ENCODE assay signal across 17 cellular contexts in the genomic region with DNA sequence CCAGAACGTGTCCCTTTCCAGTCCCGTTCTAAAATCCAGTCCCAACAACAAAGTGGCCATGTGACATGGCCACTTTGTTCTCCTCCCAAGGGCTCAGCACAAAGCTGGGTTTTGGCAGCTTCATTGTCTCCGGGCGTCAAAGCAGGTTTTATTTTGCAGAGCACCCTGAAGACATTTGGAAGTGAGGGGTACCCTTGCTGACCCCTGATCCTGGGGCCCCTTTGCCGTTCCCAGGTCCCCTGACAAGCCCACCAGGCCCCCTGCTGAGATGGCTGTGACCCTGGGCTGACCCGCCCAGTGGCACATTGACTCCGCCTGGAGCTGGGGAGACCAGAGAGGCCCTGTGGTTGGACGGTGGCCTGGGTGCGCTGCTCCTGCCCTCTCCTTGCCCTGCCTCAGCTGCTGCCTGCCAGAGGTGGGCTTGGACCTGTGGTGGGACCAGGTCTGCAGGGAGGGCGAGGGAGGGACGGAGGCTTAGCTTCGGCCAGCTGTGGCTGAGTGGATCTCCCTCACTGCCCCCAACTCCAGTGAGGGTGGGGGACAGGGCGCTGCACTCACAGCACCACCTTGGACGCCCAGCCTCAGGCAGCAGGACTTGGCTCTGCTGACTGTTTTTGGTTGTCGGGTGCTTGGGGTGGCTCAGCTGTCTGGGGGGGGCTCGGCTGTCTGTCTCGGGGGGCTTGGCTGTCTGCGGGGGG. TPM values are rescaled to one million over a fixed set of nuclear protein-coding genes. Genes with fewer than 3 reads are reported as not detected.
DNase-seq lines count a peak whose midpoint lies in the region; ATAC-seq, FAIRE-seq and TF ChIP-seq lines count a peak whose summit lies in the region.
"Had no signal": no experiment of that assay in that cellular context is flagged by ENCODE, and none has a peak within 500 bp of the region (broad histone marks: within the 10 kb centered on the region; RNA-seq: fewer than 3 reads in every experiment).

No MANE protein-coding gene starts in this region.

- H3K9ac ChIP-seq in adipocyte (ENCODE audit: low read length): peak overlapping the region; percentile 4

- DNase-seq in adipocyte (ENCODE audit: low read depth) (no peak), right lobe of liver (no peak), small intestine (peak; percentile 22), SK-N-DZ (ENCODE audit: low spot score) (no peak), NCI-H1105 treated with DMSO at 0.1 percent for 48 hours (lab: John Stamatoyannopoulos, UW) (no peak)
- DNase-seq: activated CD8-positive, alpha-beta memory T cell treated with anti-CD3 and anti-CD28 coated beads, Interleukin-2, amount 50 U/mL, for 48 hours; cortex of kidney; GF-D8; right cardiac atrium; stimulated activated naive B cell treated with anti-CD40 and anti-IgM and Interleukin-4, amounts not matched to agents 10 μg/mL and 1 μg/mL and 100 μg/mL, for 72 hours had no signal

- CTCF ChIA-PET in HEK293 (lab: Yijun Ruan, JAX): interaction anchor here (0.6 to 3.0 kb wide), 8 partner anchors 10 to 494 kb away, joined by 3 to 9 read pairs (median 3); no protein-coding TSS in a partner anchor

- ATAC-seq in right lobe of liver (no peak), HG02970 (IDR thresholded peaks at IDR 0.05; ENCODE audit: low FRiP score, unreplicated experiment) (no peak), HG03442 (IDR thresholded peaks at IDR 0.05; ENCODE audit: unreplicated experiment) (no peak)

- H3K9me3 ChIP-seq in HEK293 (ENCODE audit: control insufficient read depth, insufficient read depth, low read depth, low read length): no peaks in the 10 kb centered on the region
- H3K9me3 ChIP-seq in adipocyte (ENCODE audit: control insufficient read depth, low read length): no peaks in the 10 kb centered on the region
- no peaks in the 10 kb centered on the region for H3K9me3 ChIP-seq in right lobe of liver
- no peaks in the 10 kb centered on the region for H3K9me3 ChIP-seq in small intestine (ENCODE audit: control insufficient read depth, low read depth)

- POLR2A ChIA-PET in HEK293 (lab: Yijun Ruan, JAX): interaction anchor here (1.0 kb wide), 1 partner anchor 30 kb away, joined by 3 read pairs; no protein-coding TSS in a partner anchor

- FAIRE-seq in small intestine (lab: Jason Lieb, UNC): no peak

- H3K4me3 ChIP-seq in HEK293 (ENCODE audit: low read depth, low read length) (no peak overlapping the region), adipocyte (ENCODE audit: low read length) (no peak overlapping the region), right lobe of liver (no peak overlapping the region), small intestine (ENCODE audit: low read depth in 1 of 2, low read length in 2 of 2) (no peak overlapping the region)

- H3K36me3 ChIP-seq in HEK293 (ENCODE audit: control insufficient read depth in 2 of 2, insufficient read depth in 1 of 2, low read length in 2 of 2): peaks cover 0 to 24% of the 10 kb centered on the region in 2 experiments; a peak in 1 of 3 replicates
- H3K36me3 ChIP-seq in adipocyte (ENCODE audit: control insufficient read depth, insufficient read depth, low read length, severe bottlenecking): peaks cover 5% of the 10 kb centered on the region
- peaks cover 0 to 3% (median 0%) of the 10 kb centered on the region in 4 donors for H3K36me3 ChIP-seq in right lobe of liver
- H3K36me3 ChIP-seq in small intestine (ENCODE audit: control insufficient read depth in 2 of 2, insufficient read depth in 2 of 2, low read length in 2 of 2): peaks cover 2 to 5% of the 10 kb centered on the region in 2 donors

- TF ChIP-seq POLR2A in right lobe of liver (IDR thresholded peaks at IDR 0.05): no peak

- 0 out of 2 replicates have a peak overlapping the region, but pooled peaks have one; percentile 17 for H3K27ac ChIP-seq in HEK293 (ENCODE audit: extremely low read depth, low read depth, low read length)
- peak overlapping the region in 2 of 3 donors; percentile 18 to 31 for H3K27ac ChIP-seq in right lobe of liver
- H3K27ac ChIP-seq in small intestine (ENCODE audit: low read depth in 1 of 2, low read length in 1 of 2): peak overlapping the region; percentile 83 to 95

- no peak for TF ChIP-seq CTCF in HEK293 (tag by site-specific recombination; IDR thresholded peaks at IDR 0.05)
- no peak for TF ChIP-seq CTCF in right lobe of liver (IDR thresholded peaks at IDR 0.05)

- H3K4me1 ChIP-seq in HEK293 (ENCODE audit: control insufficient read depth, insufficient read depth, low read length) (peaks cover 8% of the 10 kb centered on the region; the same call in 1 of the 2 replicates), adipocyte (ENCODE audit: control insufficient read depth, insufficient read depth, low read length) (peaks cover 27% of the 10 kb centered on the region), right lobe of liver (peaks cover 0 to 42% (median 14%) of the 10 kb centered on the region in 4 donors), small intestine (ENCODE audit: control insufficient read depth in 2 of 2, insufficient read depth in 1 of 2, low read depth in 1 of 2, low read length in 1 of 2) (peaks cover 10 to 11% of the 10 kb centered on the region in 2 donors)

- 17% methylated on average over 1 of the region's 18 CpGs for WGBS in right lobe of liver (ENCODE audit: insufficient coverage, low coverage, low lambda C conversion rate, missing lambda C conversion rate)
- WGBS in small intestine, 3 donors: 50 to 66% (median 58%) methylated on average over 16 to 18 of the region's 18 CpGs

- H3K27me3 ChIP-seq in adipocyte (replicated peaks; ENCODE audit: control insufficient read depth, insufficient read depth, low read length): no peaks in the 10 kb centered on the region
- H3K27me3 ChIP-seq in right lobe of liver: no peaks in the 10 kb centered on the region
- H3K27me3 ChIP-seq in small intestine (ENCODE audit: control insufficient read depth in 2 of 2, insufficient read depth in 2 of 2, low read length in 2 of 2): no peaks in the 10 kb centered on the region

- intact Hi-C loops in right lobe of liver (cut with DNase I): no loop called here

TF ChIP-seq in HEK293, 187 proteins besides CTCF, POLR2A, EP300 and RAD21:
- TF ChIP-seq KLF1 (tag by site-specific recombination; IDR thresholded peaks at IDR 0.05) (0 out of 2 replicates have a peak, but pooled peaks have one; percentile 16), ZNF596 (tag by site-specific recombination; IDR thresholded peaks at IDR 0.05) (peak; percentile 59; the same call in 1 of the 2 replicates), GLI2 (tag by site-specific recombination; IDR thresholded peaks at IDR 0.05; ENCODE audit: borderline replicate concordance, low read depth) (no peak)

RNA-seq across cellular contexts. Expression of gene PFKL, which starts 4.3 kb away (rescaled TPM):
- total RNA-seq in right lobe of liver: 10 to 100 TPM; 68.3 to 97.6 (median 73.7) TPM
- 100 to 1,000 TPM; 138 to 281 (median 251) TPM for polyA plus RNA-seq in small intestine
- polyA plus RNA-seq in SK-N-DZ (2014; cell fraction: cytosol; rRNA removed): 40.2 and 42.5 TPM in 2 replicates
- 86.9 and 91.8 TPM in 2 replicates for polyA plus RNA-seq in SK-N-DZ (2014; cell fraction: nucleus; rRNA removed)

RNA-seq across cellular contexts. Expression of gene AIRE, which starts 18.5 kb away (rescaled TPM):
- not detected for total RNA-seq in right lobe of liver
- under 1 TPM in 1 of 3 donors, not detected in 2; 0.06 TPM for polyA plus RNA-seq in small intestine
- polyA plus RNA-seq in SK-N-DZ (2014; cell fraction: cytosol; rRNA removed): not detected in 2 replicates
- polyA plus RNA-seq in SK-N-DZ (2014; cell fraction: nucleus; rRNA removed): 0.16 and 0.37 TPM in 2 replicates
- total RNA-seq: fibroblast of lung, H4, SK-MEL-5 had no signal
- polyA plus RNA-seq: fibroblast of lung had no signal

RNA-seq across cellular contexts. Expression of gene CFAP410, which starts 35.0 kb away (rescaled TPM):
- total RNA-seq in right lobe of liver: 10 to 100 TPM in 4 of 6 experiments, 1 to 10 TPM in 2; 6.9 to 15.4 (median 13.1) TPM
- 10 to 100 TPM; 17.9 to 35.9 (median 32.1) TPM for polyA plus RNA-seq in small intestine
- polyA plus RNA-seq in SK-N-DZ (2014; cell fraction: cytosol; rRNA removed): 15.8 and 18.8 TPM in 2 replicates
- 22.7 and 35.3 TPM in 2 replicates for polyA plus RNA-seq in SK-N-DZ (2014; cell fraction: nucleus; rRNA removed)

RNA-seq across cellular contexts. Expression of gene DNMT3L, which starts 42.5 kb away (rescaled TPM):
- total RNA-seq in right lobe of liver: 1 to 10 TPM in 2 of 6 experiments, under 1 TPM in 1, not detected in 3; 0.29 to 2.3 (median 1.4) TPM
- not detected for polyA plus RNA-seq in small intestine
- not detected in 2 replicates for polyA plus RNA-seq in SK-N-DZ (2014; cell fraction: cytosol; rRNA removed)
- polyA plus RNA-seq in SK-N-DZ (2014; cell fraction: nucleus; rRNA removed): not detected in 2 replicates
- total RNA-seq: fibroblast of lung, H4, mucosa of gallbladder, right cardiac atrium, SK-MEL-5 had no signal
- polyA plus RNA-seq: fibroblast of lung, right cardiac atrium had no signal

RNA-seq across cellular contexts. Expression of gene TRPM2, which starts 49.2 kb away (rescaled TPM):
- 1 to 10 TPM in 4 of 6 experiments, under 1 TPM in 2; 0.92 to 2.0 (median 1.2) TPM for total RNA-seq in right lobe of liver
- 1 to 10 TPM in 2 of 3 donors, under 1 TPM in 1; 0.89 to 2.7 (median 2.7) TPM for polyA plus RNA-seq in small intestine
- 2.5 and 2.7 TPM in 2 replicates for polyA plus RNA-seq in SK-N-DZ (2014; cell fraction: cytosol; rRNA removed)
- polyA plus RNA-seq in SK-N-DZ (2014; cell fraction: nucleus; rRNA removed): 0.35 and 4.2 TPM in 2 replicates
- total RNA-seq: fibroblast of lung had no signal
- polyA plus RNA-seq: fibroblast of lung had no signal

Comparison
In these comparisons a context has a peak if more than half of its experiments do, and no peak if none do; other contexts are left out.
1. H3K27ac ChIP-seq: peak in every context shown above with its lines; median percentile 89 in small intestine; 24 in right lobe of liver; 17 in HEK293.